33 cellular contexts compared by ENCODE assay signal in the genomic region with DNA sequence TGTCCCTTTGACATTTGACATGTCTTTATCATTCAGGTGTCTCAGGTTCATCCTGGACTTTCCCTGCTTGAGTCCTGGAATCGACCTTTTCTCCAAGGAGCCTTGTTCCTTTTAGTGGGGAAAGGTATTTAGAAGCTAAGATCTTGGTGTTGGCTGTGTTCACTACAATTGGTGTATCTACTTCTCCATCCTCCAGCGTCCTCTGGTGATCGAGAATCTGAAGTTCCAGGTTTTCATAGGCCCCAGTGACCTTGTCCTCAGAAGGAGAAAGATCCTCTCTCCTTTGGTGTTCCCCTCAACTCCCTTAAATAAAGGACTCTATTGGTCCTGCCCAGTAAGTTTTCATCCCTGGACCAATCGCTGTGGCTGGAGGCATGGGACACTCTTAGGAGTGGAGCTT. TPM values are rescaled to one million over a fixed set of nuclear protein-coding genes. Genes with fewer than 3 reads are reported as not detected.
"Had no signal": no experiment of that assay in that cellular context is flagged by ENCODE, and none has a peak within 500 bp of the region (broad histone marks: within the 10 kb centered on the region; RNA-seq: fewer than 3 reads in every experiment).

No MANE protein-coding gene starts in this region.

- ATAC-seq: activated naive CD4-positive, alpha-beta T cell treated with anti-CD3 and anti-CD28 coated beads, Interleukin-2, amount 50 U/mL, for 72 hours; activated T-cell treated with anti-CD3 and anti-CD28 coated beads, Interleukin-2, amount 50 U/mL, for 72 hours; gastroesophageal sphincter; left colon; stimulated activated memory B cell treated with anti-CD40 and anti-IgM and Interleukin-4, amounts not matched to agents 10 μg/mL and 1 μg/mL and 100 μg/mL, for 72 hours; stimulated activated naive CD8-positive, alpha-beta T cell treated with anti-CD3 and anti-CD28 coated beads, Interleukin-15, amount 100 ng/mL, for 72 hours had no signal

- DNase-seq: activated CD4-positive, alpha-beta T cell treated with anti-CD3 and anti-CD28 coated beads for 4 hours; activated CD4-positive, alpha-beta T cell treated with anti-CD3 and anti-CD28 coated beads, Interleukin-2, amount 50 U/mL, for 4 hours; activated naive CD4-positive, alpha-beta T cell; activated T-cell treated with anti-CD3 and anti-CD28 coated beads for 4 hours; activated T-cell treated with anti-CD3 and anti-CD28 coated beads, Interleukin-2, amount 50 U/mL, for 72 hours; central memory CD4-positive, alpha-beta T cell; dorsolateral prefrontal cortex; effector memory CD4-positive, alpha-beta T cell; hypothalamus; immature natural killer cell; kidney; left colon; mammary epithelial cell; stimulated activated CD4-positive, alpha-beta T cell treated with anti-CD3 and anti-CD28 coated beads, Interleukin-1b, Interleukin-23, amount 100 ng/mL, for 48 hours; stimulated activated CD4-positive, alpha-beta T cell treated with anti-CD3 and anti-CD28 coated beads, Interleukin-4, amount 100 ng/mL, for 4 hours; stimulated activated CD8-positive, alpha-beta memory T cell treated with anti-CD3 and anti-CD28 coated beads, Interleukin-4, amount 100 ng/mL, for 48 hours; stimulated activated naive CD8-positive, alpha-beta T cell treated with anti-CD3 and anti-CD28 coated beads, Interleukin-15, amount 100 ng/mL, for 72 hours; substantia nigra; uterus had no signal

- H3K36me3 Mint-ChIP-seq: activated naive CD4-positive, alpha-beta T cell treated with anti-CD3 and anti-CD28 coated beads, Interleukin-2, amount 50 U/mL, for 72 hours; stimulated activated memory B cell treated with anti-CD40 and anti-IgM and Interleukin-4, amounts not matched to agents 10 μg/mL and 1 μg/mL and 100 μg/mL, for 72 hours; type B pancreatic cell had no signal

- H3K4me3 Mint-ChIP-seq: activated T-cell treated with anti-CD3 and anti-CD28 coated beads, Interleukin-2, amount 50 U/mL, for 72 hours; immature natural killer cell; nephron; stimulated activated memory B cell treated with anti-CD40 and anti-IgM and Interleukin-4, amounts not matched to agents 10 μg/mL and 1 μg/mL and 100 μg/mL, for 72 hours; stimulated activated naive CD8-positive, alpha-beta T cell treated with anti-CD3 and anti-CD28 coated beads, Interleukin-15, amount 100 ng/mL, for 72 hours; type B pancreatic cell had no signal

- H3K4me1 Mint-ChIP-seq: immature natural killer cell; nephron; stimulated activated memory B cell treated with anti-CD40 and anti-IgM and Interleukin-4, amounts not matched to agents 10 μg/mL and 1 μg/mL and 100 μg/mL, for 72 hours; stimulated activated naive CD8-positive, alpha-beta T cell treated with anti-CD3 and anti-CD28 coated beads, Interleukin-15, amount 100 ng/mL, for 72 hours had no signal

- H3K27ac Mint-ChIP-seq: activated T-cell treated with anti-CD3 and anti-CD28 coated beads, Interleukin-2, amount 50 U/mL, for 72 hours; immature natural killer cell; nephron; stimulated activated memory B cell treated with anti-CD40 and anti-IgM and Interleukin-4, amounts not matched to agents 10 μg/mL and 1 μg/mL and 100 μg/mL, for 72 hours; stimulated activated naive CD8-positive, alpha-beta T cell treated with anti-CD3 and anti-CD28 coated beads, Interleukin-15, amount 100 ng/mL, for 72 hours; type B pancreatic cell had no signal

- H3K4me2 ChIP-seq: smooth muscle cell had no signal

- H3K27me3 Mint-ChIP-seq: stimulated activated naive CD8-positive, alpha-beta T cell treated with anti-CD3 and anti-CD28 coated beads, Interleukin-15, amount 100 ng/mL, for 72 hours had no signal

- H3K4me3 ChIP-seq: breast epithelium, coronary artery, dorsolateral prefrontal cortex, gastroesophageal sphincter, smooth muscle cell, uterus had no signal

- H3K4me1 ChIP-seq: breast epithelium, gastroesophageal sphincter, uterus had no signal

- H3K36me3 ChIP-seq: breast epithelium, uterus had no signal

- H3K9me3 Mint-ChIP-seq: activated naive CD4-positive, alpha-beta T cell treated with anti-CD3 and anti-CD28 coated beads, Interleukin-2, amount 50 U/mL, for 72 hours; immature natural killer cell; stimulated activated memory B cell treated with anti-CD40 and anti-IgM and Interleukin-4, amounts not matched to agents 10 μg/mL and 1 μg/mL and 100 μg/mL, for 72 hours; stimulated activated naive CD8-positive, alpha-beta T cell treated with anti-CD3 and anti-CD28 coated beads, Interleukin-15, amount 100 ng/mL, for 72 hours had no signal

- H3K27ac ChIP-seq: breast epithelium, coronary artery, dorsolateral prefrontal cortex, gastroesophageal sphincter, uterus had no signal

- H3K27me3 ChIP-seq: breast epithelium, dorsolateral prefrontal cortex, gastroesophageal sphincter, uterus had no signal

- H3K9me3 ChIP-seq: breast epithelium, uterus had no signal

- FAIRE-seq: kidney had no signal

RNA-seq across cellular contexts. Expression of gene MROH7, which starts 22.1 kb away (rescaled TPM):
- total RNA-seq: renal cortical epithelial cell had no signal
- polyA plus RNA-seq: immature natural killer cell, mammary epithelial cell had no signal

RNA-seq across cellular contexts. Expression of gene FAM151A, which starts 40.4 kb away (rescaled TPM):
- total RNA-seq: activated naive CD4-positive, alpha-beta T cell treated with anti-CD3 and anti-CD28 coated beads, Interleukin-2, amount 50 U/mL, for 72 hours; activated T-cell treated with anti-CD3 and anti-CD28 coated beads, Interleukin-2, amount 50 U/mL, for 72 hours; dorsolateral prefrontal cortex; fibroblast of lung; fibroblast of villous mesenchyme; gastroesophageal sphincter; kidney; mucosa of gallbladder; osteocyte; posterior vena cava; renal cortical epithelial cell; smooth muscle cell; uterus had no signal
- polyA plus RNA-seq: fibroblast of lung, immature natural killer cell, smooth muscle cell had no signal
